Comparison of ENCODE assay signal across 1 cellular context in the genomic region with DNA sequence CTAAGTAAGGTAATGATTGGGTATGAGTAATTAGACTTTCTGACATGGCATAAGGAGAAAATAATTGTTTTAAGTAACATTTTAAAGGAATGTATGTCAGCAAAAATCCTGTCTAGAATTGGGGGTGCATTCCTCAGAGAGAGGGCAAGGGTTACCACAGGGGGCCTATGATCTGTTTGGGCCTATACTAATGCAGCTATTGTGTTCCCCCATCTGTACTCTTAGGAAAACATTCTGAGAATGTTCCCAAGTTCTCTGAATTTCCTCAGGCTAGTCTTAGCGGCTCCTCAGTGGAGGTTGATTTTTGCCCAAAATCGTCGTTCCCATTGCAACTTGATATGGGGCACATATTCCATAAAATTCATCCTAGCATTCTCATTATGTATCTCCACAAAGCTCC.
A peak's percentile ranks its signal among the peaks of the same experiment; 100 is the strongest.
TF ChIP-seq lines count a peak whose summit lies in the region.

No MANE protein-coding gene starts in this region.

TF ChIP-seq in H1, 55 proteins besides CTCF, POLR2A, EP300 and RAD21 (continued from another document):
- peak; percentile 27; the same call in 1 of the 2 replicates for TF ChIP-seq TEAD4 (IDR thresholded peaks at IDR 0.05; ENCODE audit: low read depth, low read length)
TF ChIP-seq in H1: peak in this region for 1.
